9 cellular contexts compared by ENCODE assay signal in genomic region chr6:83852528-83853177, GRCh38. TPM values are rescaled to one million over a fixed set of nuclear protein-coding genes. Genes with fewer than 3 reads are reported as not detected.
DNase-seq lines count a peak whose midpoint lies in the region; ATAC-seq, FAIRE-seq and TF ChIP-seq lines count a peak whose summit lies in the region.
"Had no signal": no experiment of that assay in that cellular context is flagged by ENCODE, and none has a peak within 500 bp of the region (broad histone marks: within the 10 kb centered on the region; RNA-seq: fewer than 3 reads in every experiment).

No MANE protein-coding gene starts in this region.

- CTCF ChIA-PET in WTC11 (lab: Charles Lee), result interaction anchor here (0.8 to 3.5 kb wide), 5 partner anchors 144 to 375 kb away, joined by 3 to 14 read pairs (median 4); partner anchors contain the start of genes CEP162 and SNAP91

- no peak for TF ChIP-seq CTCF in WTC11 (IDR thresholded peaks at IDR 0.05)
- TF ChIP-seq CTCF in foreskin fibroblast (IDR thresholded peaks at IDR 0.05; ENCODE audit: low read depth, low read length), result no peak

- H3K9me3 Mint-ChIP-seq in WTC11, result no peaks in the 10 kb centered on the region

- H3K27ac Mint-ChIP-seq in WTC11, result no peak overlapping the region

- intact Hi-C loops in posterior vena cava (cut with DNase I), result no loop called here

- H3K27me3 Mint-ChIP-seq in WTC11 (ENCODE audit: low read depth), result peaks cover 57% of the 10 kb centered on the region

- H3K4me3 ChIP-seq in foreskin fibroblast (ENCODE audit: low read depth in 1 of 2, low read length in 2 of 2) (peak overlapping the region; percentile 48 to 51), skeletal muscle cell (ENCODE audit: low read depth, low read length) (peak overlapping the region; percentile 54)

- FAIRE-seq in GM19239 (lab: Jason Lieb, UNC), result peak; percentile 37

- no peaks in the 10 kb centered on the region for H3K36me3 Mint-ChIP-seq in WTC11

- DNase-seq in GM19239 (ENCODE audit: insufficient read length, low spot score), result no peak
- DNase-seq in WTC11 (ENCODE audit: low spot score), result no peak
- DNase-seq in foreskin fibroblast, result no peak
- DNase-seq in skeletal muscle cell (ENCODE audit: low read depth), result no peak
- no peak for DNase-seq in posterior vena cava (ENCODE audit: low spot score)
- DNase-seq in midbrain (lab: John Stamatoyannopoulos, UW), result no peak
- DNase-seq in KBM-7, result no peak
- DNase-seq in HUDEP-2 (lab: John Stamatoyannopoulos, UW; ENCODE audit: unreplicated experiment in 76 of 76), result no peak

- POLR2A ChIA-PET in WTC11 (lab: Charles Lee), result interaction anchor here (1.2 kb wide), 2 partner anchors 144 to 375 kb away, joined by 3 to 4 read pairs; partner anchors contain the start of gene SNAP91

- in situ Hi-C loops in KBM-7 (cut with MboI; ENCODE audit: low pct_unique_long_range_greater_than_20kb, low sequenced_read_pairs), result no loop called here

- H3K4me1 Mint-ChIP-seq in WTC11, result peaks cover 25% of the 10 kb centered on the region

- ATAC-seq in WTC11, result no peak

- peak overlapping the region; percentile 86 for H3K4me3 Mint-ChIP-seq in WTC11

TF ChIP-seq in WTC11, 78 proteins besides CTCF, POLR2A, EP300 and RAD21:
- TF ChIP-seq ERG (CRISPR knock-in tag; IDR thresholded peaks at IDR 0.05) (no peak), ARID4B (CRISPR knock-in tag; IDR thresholded peaks at IDR 0.05; ENCODE audit: borderline replicate concordance) (no peak), ZNF281 (CRISPR knock-in tag; IDR thresholded peaks at IDR 0.05) (0 out of 2 replicates have a peak, but pooled peaks have one; percentile 30)

RNA-seq across cellular contexts. Expression of gene RIPPLY2, which starts 0.5 kb away (rescaled TPM):
- total RNA-seq in WTC11 (2021), result 0.66 to 2.2 TPM (median 2.1 TPM) in 3 replicates
- total RNA-seq in posterior vena cava, result not detected
- total RNA-seq: glomerular endothelial cell had no signal

RNA-seq across cellular contexts. Expression of gene CYB5R4, which starts 6.8 kb away (rescaled TPM):
- total RNA-seq in WTC11 (2021) (12.4 to 16.2 TPM (median 12.5 TPM) in 3 replicates), posterior vena cava (10 to 100 TPM; 16.8 to 16.9 TPM)
